In the genomic region with DNA sequence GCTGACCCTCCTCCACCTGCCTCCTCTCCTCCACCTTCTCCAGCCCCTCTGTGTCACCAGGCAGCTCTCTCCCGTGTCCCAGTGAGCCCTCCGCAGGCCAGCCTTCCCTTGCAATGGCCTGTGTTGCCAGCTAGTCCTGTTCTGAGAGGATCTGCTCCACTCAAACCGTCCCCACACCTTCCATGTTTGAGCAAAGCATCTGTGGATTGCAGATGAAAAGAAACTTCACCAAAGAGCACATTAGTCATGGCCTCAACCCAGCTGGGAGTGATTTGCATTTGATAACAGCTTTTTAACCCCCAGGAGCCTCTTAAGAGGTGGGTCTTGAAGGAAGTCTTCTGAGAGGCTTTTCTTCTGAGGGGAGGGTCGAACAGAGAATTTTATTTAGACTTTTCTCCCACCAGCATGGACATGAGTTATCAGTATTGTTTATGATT, we compare ENCODE assay signal across 13 cellular contexts.
DNase-seq lines count a peak whose midpoint lies in the region; ATAC-seq and TF ChIP-seq lines count a peak whose summit lies in the region.
"Had no signal": no experiment of that assay in that cellular context is flagged by ENCODE, and none has a peak within 500 bp of the region (broad histone marks: within the 10 kb centered on the region; RNA-seq: fewer than 3 reads in every experiment).

No MANE protein-coding gene starts in this region.

- peaks cover 15% of the 10 kb centered on the region for H3K36me3 Mint-ChIP-seq in nephron (ENCODE audit: low read depth)
- peaks cover 4% of the 10 kb centered on the region for H3K36me3 Mint-ChIP-seq in effector memory CD8-positive, alpha-beta T cell (ENCODE audit: insufficient read depth)
- no peaks in the 10 kb centered on the region for H3K36me3 Mint-ChIP-seq in activated CD8-positive, alpha-beta T cell treated with anti-CD3 and anti-CD28 coated beads for 36 hours (ENCODE audit: low read depth)
- H3K36me3 Mint-ChIP-seq: T-cell had no signal

- peak overlapping the region; percentile 45 to 78 (median 76) for H3K27ac Mint-ChIP-seq in nephron
- no peak overlapping the region for H3K27ac Mint-ChIP-seq in effector memory CD8-positive, alpha-beta T cell
- no peak overlapping the region for H3K27ac Mint-ChIP-seq in activated CD8-positive, alpha-beta T cell treated with anti-CD3 and anti-CD28 coated beads for 36 hours
- H3K27ac Mint-ChIP-seq: activated CD4-positive, alpha-beta memory T cell treated with anti-CD3 and anti-CD28 coated beads, Interleukin-2, amount 10 ng/mL, durations not matched to agents 7 days and 5 days; T-cell had no signal

- intact Hi-C loops in activated CD8-positive, alpha-beta T cell treated with anti-CD3 and anti-CD28 coated beads for 36 hours (cut with micrococcal nuclease), result no loop called here

- no peaks in the 10 kb centered on the region for H3K27me3 Mint-ChIP-seq in nephron (ENCODE audit: low read depth)
- peaks cover 6 to 24% of the 10 kb centered on the region in 2 donors for H3K27me3 Mint-ChIP-seq in effector memory CD8-positive, alpha-beta T cell
- H3K27me3 Mint-ChIP-seq in activated CD8-positive, alpha-beta T cell treated with anti-CD3 and anti-CD28 coated beads for 36 hours, result peaks cover 6% of the 10 kb centered on the region

- H3K4me3 ChIP-seq in AG10803 (ENCODE audit: low read length), result no peak overlapping the region
- no peak overlapping the region for H3K4me3 ChIP-seq in epithelial cell of esophagus (ENCODE audit: low read length)

- no peaks in the 10 kb centered on the region for H3K9me3 Mint-ChIP-seq in nephron
- peaks cover 16 to 18% of the 10 kb centered on the region in 2 donors for H3K9me3 Mint-ChIP-seq in effector memory CD8-positive, alpha-beta T cell
- H3K9me3 Mint-ChIP-seq in activated CD8-positive, alpha-beta T cell treated with anti-CD3 and anti-CD28 coated beads for 36 hours, result peaks cover 8% of the 10 kb centered on the region

- H3K4me3 Mint-ChIP-seq in nephron, result no peak overlapping the region
- no peak overlapping the region for H3K4me3 Mint-ChIP-seq in effector memory CD8-positive, alpha-beta T cell
- no peak overlapping the region for H3K4me3 Mint-ChIP-seq in activated CD8-positive, alpha-beta T cell treated with anti-CD3 and anti-CD28 coated beads for 36 hours
- H3K4me3 Mint-ChIP-seq: activated CD4-positive, alpha-beta memory T cell treated with anti-CD3 and anti-CD28 coated beads, Interleukin-2, amount 10 ng/mL, durations not matched to agents 7 days and 5 days; T-cell had no signal

- POLR2A ChIA-PET in activated CD8-positive, alpha-beta T cell treated with anti-CD3 and anti-CD28 coated beads for 36 hours (lab: Charles Lee), result no interaction called here

- TF ChIP-seq CTCF in AG10803 (conservative IDR thresholded peaks at IDR 0.05; ENCODE audit: low read length) (no peak), epithelial cell of esophagus (IDR thresholded peaks at IDR 0.05; ENCODE audit: insufficient read depth, low read depth, low read length, missing control alignments) (no peak), nephron (IDR thresholded peaks at IDR 0.05; ENCODE audit: unreplicated experiment in 3 of 3) (no peak)
- TF ChIP-seq CTCF in activated CD8-positive, alpha-beta T cell treated with anti-CD3 and anti-CD28 coated beads for 36 hours (IDR thresholded peaks at IDR 0.05), result no peak

- peaks cover 45% of the 10 kb centered on the region for H3K4me1 Mint-ChIP-seq in nephron
- H3K4me1 Mint-ChIP-seq in effector memory CD8-positive, alpha-beta T cell (ENCODE audit: low read depth in 2 of 2), result peaks cover 0 to 3% of the 10 kb centered on the region in 2 donors
- no peaks in the 10 kb centered on the region for H3K4me1 Mint-ChIP-seq in activated CD8-positive, alpha-beta T cell treated with anti-CD3 and anti-CD28 coated beads for 36 hours (ENCODE audit: low read depth)
- H3K4me1 Mint-ChIP-seq: activated CD4-positive, alpha-beta memory T cell treated with anti-CD3 and anti-CD28 coated beads, Interleukin-2, amount 10 ng/mL, durations not matched to agents 7 days and 5 days; T-cell had no signal

- no peak for ATAC-seq in effector memory CD8-positive, alpha-beta T cell (replicated peaks)
- no peak for ATAC-seq in activated CD8-positive, alpha-beta T cell treated with anti-CD3 and anti-CD28 coated beads for 36 hours
- ATAC-seq: T-cell had no signal

- CTCF ChIA-PET in activated CD8-positive, alpha-beta T cell treated with anti-CD3 and anti-CD28 coated beads for 36 hours (lab: Charles Lee), result no interaction called here

- DNase-seq in AG10803 (ENCODE audit: low read depth), result peak; percentile 42
- peak; percentile 50 for DNase-seq in LHCN-M2 (ENCODE audit: low read depth)
- DNase-seq in epithelial cell of esophagus (ENCODE audit: low read depth), result peak; percentile 24
- no peak for DNase-seq in effector memory CD8-positive, alpha-beta T cell
- no peak for DNase-seq in NCI-H1417 (lab: John Stamatoyannopoulos, UW)
- no peak for DNase-seq in activated CD8-positive, alpha-beta T cell treated with anti-CD3 and anti-CD28 coated beads for 36 hours
- no peak for DNase-seq in T1000 (lab: John Stamatoyannopoulos, UW)
- DNase-seq: activated CD4-positive, alpha-beta memory T cell treated with anti-CD3 and anti-CD28 coated beads, Interleukin-2, amount 10 ng/mL, durations not matched to agents 7 days and 5 days; activated naive CD4-positive, alpha-beta T cell treated with anti-CD3 and anti-CD28 coated beads, Interleukin-2, amount 50 U/mL, for 16 hours; C1 segment of cervical spinal cord; NCI-H1436; T-cell had no signal

Comparison
In these comparisons a context has a peak if more than half of its experiments do, and no peak if none do; other contexts are left out.
1. DNase-seq: peak in AG10803 (single experiment), LHCN-M2 (single experiment) and epithelial cell of esophagus (single experiment); none in effector memory CD8-positive, alpha-beta T cell (0 of 3), NCI-H1417 (0 of 3), activated CD8-positive, alpha-beta T cell treated with anti-CD3 and anti-CD28 coated beads for 36 hours (single experiment) and T1000 (single experiment).
2. H3K27ac Mint-ChIP-seq: peak in nephron (3 of 3); none in effector memory CD8-positive, alpha-beta T cell (0 of 2) and activated CD8-positive, alpha-beta T cell treated with anti-CD3 and anti-CD28 coated beads for 36 hours (single experiment).